ENCODE assay signal across 10 cellular contexts in the genomic region with DNA sequence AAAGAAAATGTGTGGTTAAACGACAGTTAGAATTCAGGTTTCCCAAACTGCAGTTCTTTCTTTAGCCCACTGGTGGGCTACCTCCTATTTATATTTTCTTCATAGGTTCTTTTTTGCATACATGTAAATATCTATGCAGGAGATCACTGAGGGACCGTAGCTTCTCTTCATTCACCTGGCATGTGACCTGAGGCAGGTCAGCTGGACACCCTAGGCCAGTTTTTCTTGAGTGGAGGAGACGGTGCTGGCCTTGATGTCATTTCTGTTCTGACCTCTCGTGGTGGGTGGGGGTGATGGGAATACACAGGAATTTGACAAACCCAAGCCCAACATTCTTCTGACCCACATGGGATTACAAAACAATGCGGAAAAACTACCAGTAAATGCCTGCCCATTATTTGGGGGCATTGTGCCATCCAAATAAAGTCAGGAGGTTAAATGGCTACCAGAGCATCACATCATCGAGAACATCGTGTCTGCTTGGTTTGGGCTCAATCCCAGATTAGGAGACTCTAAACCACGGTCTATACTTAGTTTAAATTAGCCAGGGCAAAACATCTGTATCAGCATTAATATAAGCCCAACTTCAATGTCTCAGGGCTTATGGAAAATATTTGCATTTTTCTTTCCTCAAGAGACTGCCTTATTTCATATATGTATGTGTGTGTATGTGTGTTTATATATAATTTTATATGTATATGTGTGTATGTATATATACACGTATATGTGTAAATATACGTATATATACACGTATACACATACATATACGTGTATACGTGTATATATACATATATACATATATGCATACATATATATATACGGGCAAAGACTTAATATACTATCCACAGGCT. TPM values are rescaled to one million over a fixed set of nuclear protein-coding genes. Genes with fewer than 3 reads are reported as not detected.
DNase-seq lines count a peak whose midpoint lies in the region; ATAC-seq and TF ChIP-seq lines count a peak whose summit lies in the region.
"Had no signal": no experiment of that assay in that cellular context is flagged by ENCODE, and none has a peak within 500 bp of the region (broad histone marks: within the 10 kb centered on the region; RNA-seq: fewer than 3 reads in every experiment).

No MANE protein-coding gene starts in this region.

- H3K4me2 ChIP-seq in smooth muscle cell, result peak overlapping the region; percentile 52

- H3K27ac ChIP-seq in SJSA1 (peak overlapping the region; percentile 89), gastroesophageal sphincter (peak overlapping the region in 3 of 4 donors; percentile 52 to 67 (median 56)), smooth muscle cell (ENCODE audit: low read depth) (peak overlapping the region; percentile 100), substantia nigra (ENCODE audit: low read depth, low read length, poor library complexity, severe bottlenecking) (no peak overlapping the region)

- in situ Hi-C loops in GM13977 (cut with MboI; ENCODE audit: low pct_unique_long_range_greater_than_20kb, low sequenced_read_pairs, unreplicated experiment), result loop anchor here (10.0 kb wide), 1 partner anchor 217 kb away; no protein-coding TSS in a partner anchor

- H3K36me3 ChIP-seq in SJSA1, result no peaks in the 10 kb centered on the region
- no peaks in the 10 kb centered on the region for H3K36me3 ChIP-seq in gastroesophageal sphincter
- no peaks in the 10 kb centered on the region for H3K36me3 ChIP-seq in smooth muscle cell (ENCODE audit: low read depth)

- ATAC-seq in gastroesophageal sphincter (no peak), GM21576 (IDR thresholded peaks at IDR 0.05; ENCODE audit: unreplicated experiment) (no peak), HG02759 (IDR thresholded peaks at IDR 0.05; ENCODE audit: unreplicated experiment) (no peak)
- ATAC-seq: Right ventricle myocardium inferior had no signal

- H3K27me3 ChIP-seq in SJSA1 (replicated peaks), result no peaks in the 10 kb centered on the region
- H3K27me3 ChIP-seq in gastroesophageal sphincter, result no peaks in the 10 kb centered on the region
- no peaks in the 10 kb centered on the region for H3K27me3 ChIP-seq in smooth muscle cell (ENCODE audit: low read depth)

- H3K9me3 ChIP-seq in SJSA1 (replicated peaks) (no peaks in the 10 kb centered on the region), gastroesophageal sphincter (no peaks in the 10 kb centered on the region), smooth muscle cell (replicated peaks; ENCODE audit: low read depth) (no peaks in the 10 kb centered on the region)

- H3K4me1 ChIP-seq in SJSA1 (replicated peaks) (peaks cover 95% of the 10 kb centered on the region), gastroesophageal sphincter (peaks cover 10 to 60% (median 21%) of the 10 kb centered on the region in 3 donors), smooth muscle cell (ENCODE audit: low read depth) (peaks cover 68% of the 10 kb centered on the region)

- no peaks in the 10 kb centered on the region for H3K79me2 ChIP-seq in smooth muscle cell (ENCODE audit: low read depth)

- 80 to 85% methylated on average over 11 to 14 of the region's 14 CpGs for WGBS in gastroesophageal sphincter (ENCODE audit: low coverage in 1 of 2), 2 donors
- 64% methylated on average over 14 of the region's 14 CpGs for WGBS in smooth muscle cell (ENCODE audit: low lambda C conversion rate)

- peaks cover 24% of the 10 kb centered on the region for H3F3A ChIP-seq in smooth muscle cell (ENCODE audit: low read depth)

- TF ChIP-seq CTCF in GM13977 (IDR thresholded peaks at IDR 0.05; ENCODE audit: extremely low read depth, insufficient read depth, missing control alignments) (peak; percentile 27), gastroesophageal sphincter (IDR thresholded peaks at IDR 0.05) (no peak), smooth muscle cell (IDR thresholded peaks at IDR 0.05; ENCODE audit: borderline replicate concordance, insufficient read depth, poor library complexity, severe bottlenecking) (peak; percentile 28)

- H3K4me3 ChIP-seq in SJSA1 (no peak overlapping the region), gastroesophageal sphincter (no peak overlapping the region), smooth muscle cell (no peak overlapping the region)

- TF ChIP-seq EP300 in gastroesophageal sphincter (IDR thresholded peaks at IDR 0.05), result no peak

- DNase-seq in GM13977 (ENCODE audit: low spot score), result no peak
- peak; percentile 86 to 93 for DNase-seq in SJSA1 (ENCODE audit: low read depth in 1 of 2, low spot score in 2 of 2)
- DNase-seq in smooth muscle cell (lab: John Stamatoyannopoulos, UW; ENCODE audit: unreplicated experiment), result no peak
- DNase-seq in NCI-H2196 treated with DMSO at 0.1 percent for 48 hours (lab: John Stamatoyannopoulos, UW; ENCODE audit: unreplicated experiment), result no peak
- DNase-seq in substantia nigra (lab: John Stamatoyannopoulos, UW), result no peak
- DNase-seq: activated naive CD4-positive, alpha-beta T cell treated with anti-CD3 and anti-CD28 coated beads for 36 hours had no signal

- no peak overlapping the region for H2AFZ ChIP-seq in smooth muscle cell (ENCODE audit: low read depth)

- peak overlapping the region; percentile 92 for H3K9ac ChIP-seq in smooth muscle cell (ENCODE audit: low read depth)

- H4K20me1 ChIP-seq in smooth muscle cell (ENCODE audit: low read depth), result no peaks in the 10 kb centered on the region

- TF ChIP-seq POLR2A in gastroesophageal sphincter (IDR thresholded peaks at IDR 0.05), result no peak

RNA-seq across cellular contexts. Expression of a gene that starts 7.4 kb away (rescaled TPM):
- 42.1 and 60.8 TPM in 2 replicates for total RNA-seq in SJSA1 (2014; rRNA removed; shearing (Covaris generic))
- total RNA-seq in gastroesophageal sphincter (100 to 1,000 TPM in 3 of 4 donors, 10 to 100 TPM in 1; 70.1 to 107 (median 104) TPM), smooth muscle cell (89.5 and 101 TPM in 2 replicates)
- 40.3 and 44.5 TPM in 2 replicates for polyA plus RNA-seq in smooth muscle cell

Comparison
In these comparisons a context has a peak if more than half of its experiments do, and no peak if none do; other contexts are left out.
1. DNase-seq: peak in SJSA1 (2 of 2); none in GM13977 (single experiment), smooth muscle cell (single experiment), NCI-H2196 treated with DMSO at 0.1 percent for 48 hours (single experiment) and substantia nigra (0 of 49).
2. CTCF ChIP-seq: peak in GM13977 (single experiment) and smooth muscle cell (single experiment); none in gastroesophageal sphincter (0 of 4).